ENCODE assay signal across 10 cellular contexts in genomic region chr9:133506653-133507038, GRCh38. TPM values are rescaled to one million over a fixed set of nuclear protein-coding genes. Genes with fewer than 3 reads are reported as not detected.
DNase-seq lines count a peak whose midpoint lies in the region; ATAC-seq and TF ChIP-seq lines count a peak whose summit lies in the region.
"Had no signal": no experiment of that assay in that cellular context is flagged by ENCODE, and none has a peak within 500 bp of the region (broad histone marks: within the 10 kb centered on the region; RNA-seq: fewer than 3 reads in every experiment).

No MANE protein-coding gene starts in this region.

- no peak overlapping the region for H2AK5ac ChIP-seq in mesenchymal stem cell (ENCODE audit: low read length, severe bottlenecking)

- DNase-seq in COLO668 (lab: John Stamatoyannopoulos, UW; ENCODE audit: unreplicated experiment) (peak; percentile 79), LoVo (ENCODE audit: low spot score) (peak; percentile 14), coronary artery (ENCODE audit: low spot score) (peak; percentile 87), mesenchymal stem cell (peak; percentile 92), middle frontal gyrus (ENCODE audit: extremely low spot score, low spot score) (no peak), hypothalamus (lab: John Stamatoyannopoulos, UW) (no peak), NCI-H1436 treated with DMSO at 0.1 percent for 48 hours (lab: John Stamatoyannopoulos, UW) (no peak)
- DNase-seq: T-helper 1 cell had no signal

- no peak overlapping the region for H3K4ac ChIP-seq in mesenchymal stem cell (ENCODE audit: low read depth in 1 of 2, low read length in 2 of 2)

- peaks cover 5 to 14% of the 10 kb centered on the region in 2 experiments for H3K27me3 ChIP-seq in mesenchymal stem cell (ENCODE audit: control insufficient read depth in 1 of 2, insufficient read depth in 1 of 2, low read length in 2 of 2)
- H3K27me3 ChIP-seq: thyroid gland had no signal

- ATAC-seq in GM18519 (IDR thresholded peaks at IDR 0.05; ENCODE audit: low FRiP score, unreplicated experiment) = no peak

- no peak overlapping the region for H2AFZ ChIP-seq in mesenchymal stem cell (ENCODE audit: low read depth, low read length)

- H3K27ac ChIP-seq in coronary artery = peak overlapping the region in 1 of 2 donors; percentile 78
- H3K27ac ChIP-seq in mesenchymal stem cell (ENCODE audit: low read length, poor library complexity, severe bottlenecking) = no peak overlapping the region
- H3K27ac ChIP-seq: thyroid gland had no signal

- TF ChIP-seq CTCF in coronary artery (IDR thresholded peaks at IDR 0.05) = no peak

- H3K23ac ChIP-seq in mesenchymal stem cell (ENCODE audit: low read length in 2 of 2) = no peak overlapping the region

- peak overlapping the region in 1 of 2 experiments; percentile 51 for H3K18ac ChIP-seq in mesenchymal stem cell (ENCODE audit: low read depth in 1 of 2, low read length in 2 of 2)

- H3K79me1 ChIP-seq in mesenchymal stem cell (replicated peaks; ENCODE audit: low read length, poor library complexity, severe bottlenecking) = no peaks in the 10 kb centered on the region

- no peak overlapping the region for H2BK15ac ChIP-seq in mesenchymal stem cell (ENCODE audit: low read depth, poor library complexity, severe bottlenecking)

- H3K4me1 ChIP-seq in mesenchymal stem cell (ENCODE audit: control insufficient read depth, insufficient read depth, low read depth, low read length) = peaks cover 37% of the 10 kb centered on the region

- WGBS in mesenchymal stem cell = 36% methylated on average over 18 of the region's 18 CpGs

- H3K9ac ChIP-seq in mesenchymal stem cell (ENCODE audit: low read length) = peak overlapping the region; percentile 62

- no peak overlapping the region for H2BK12ac ChIP-seq in mesenchymal stem cell (ENCODE audit: low read length in 2 of 2)

- H2BK120ac ChIP-seq in mesenchymal stem cell (ENCODE audit: low read depth, low read length) = no peak overlapping the region

- no peak overlapping the region for H4K91ac ChIP-seq in mesenchymal stem cell (ENCODE audit: low read length)

- H2BK5ac ChIP-seq in mesenchymal stem cell (ENCODE audit: low read depth, low read length, poor library complexity, severe bottlenecking) = no peak overlapping the region

- no peaks in the 10 kb centered on the region for H3K36me3 ChIP-seq in mesenchymal stem cell (ENCODE audit: control insufficient read depth in 1 of 2, insufficient read depth in 2 of 2, low read depth in 1 of 2, low read length in 2 of 2)
- H3K36me3 ChIP-seq: thyroid gland had no signal

- peak overlapping the region; percentile 1 for H4K8ac ChIP-seq in mesenchymal stem cell (ENCODE audit: low read length)

- H3K9me3 ChIP-seq in mesenchymal stem cell (ENCODE audit: control insufficient read depth, low read length) = peaks cover 13% of the 10 kb centered on the region
- H3K9me3 ChIP-seq: thyroid gland had no signal

- peak overlapping the region in 1 of 2 experiments; percentile 19 for H3K14ac ChIP-seq in mesenchymal stem cell (ENCODE audit: low read length in 2 of 2)

- no peak overlapping the region for H3K4me2 ChIP-seq in mesenchymal stem cell (ENCODE audit: low read length, poor library complexity, severe bottlenecking)

- H3K4me3 ChIP-seq in coronary artery (no peak overlapping the region), mesenchymal stem cell (ENCODE audit: insufficient read depth in 1 of 2, low read depth in 1 of 2, low read length in 2 of 2) (no peak overlapping the region)
- H3K4me3 ChIP-seq: thyroid gland had no signal

RNA-seq across cellular contexts. Expression of gene MYMK, which starts 18.1 kb away (rescaled TPM):
- polyA plus RNA-seq in mesenchymal stem cell (2013, experiment 1 of 2) = not detected
- polyA plus RNA-seq in mesenchymal stem cell (2013, experiment 2 of 2) = not detected

RNA-seq across cellular contexts. Expression of gene SLC2A6, which starts 27.7 kb away (rescaled TPM):
- 29.4 TPM for polyA plus RNA-seq in mesenchymal stem cell (2013, experiment 1 of 2)
- polyA plus RNA-seq in mesenchymal stem cell (2013, experiment 2 of 2) = 28.2 TPM

RNA-seq across cellular contexts. Expression of gene ADAMTSL2, which starts 27.9 kb away (rescaled TPM):
- polyA plus RNA-seq in mesenchymal stem cell (2013, experiment 1 of 2) = 0.22 TPM
- polyA plus RNA-seq in mesenchymal stem cell (2013, experiment 2 of 2) = 0.21 TPM

RNA-seq across cellular contexts. Expression of gene CACFD1, which starts 46.9 kb away (rescaled TPM):
- 6.9 TPM for polyA plus RNA-seq in mesenchymal stem cell (2013, experiment 1 of 2)
- 6.9 TPM for polyA plus RNA-seq in mesenchymal stem cell (2013, experiment 2 of 2)

Comparison
In these comparisons a context has a peak if more than half of its experiments do, and no peak if none do; other contexts are left out.
1. DNase-seq: peak in COLO668 (single experiment), LoVo (single experiment), coronary artery (single experiment) and mesenchymal stem cell (single experiment); none in middle frontal gyrus (single experiment), hypothalamus (0 of 51) and NCI-H1436 treated with DMSO at 0.1 percent for 48 hours (single experiment).